ENCODE assay signal across 8 cellular contexts in genomic region chr18:47175283-47175894, GRCh38. TPM values are rescaled to one million over a fixed set of nuclear protein-coding genes. Genes with fewer than 3 reads are reported as not detected.
DNase-seq lines count a peak whose midpoint lies in the region; ATAC-seq, FAIRE-seq and TF ChIP-seq lines count a peak whose summit lies in the region.

No MANE protein-coding gene starts in this region.

- CTCF ChIA-PET in GM12878 (lab: Yijun Ruan, JAX) = interaction anchor here (1.8 kb wide), 1 partner anchor 10 kb away, joined by 4 read pairs; no protein-coding TSS in a partner anchor
- CTCF ChIA-PET in GM10248 (lab: Yijun Ruan, JAX) = interaction anchor here (1.0 to 1.6 kb wide), 2 partner anchors 25 to 30 kb away, joined by 3 to 7 read pairs; partner anchors contain the start of gene HDHD2

- H4K20me1 ChIP-seq in GM12878 (ENCODE audit: control insufficient read depth, insufficient read depth) = no peaks in the 10 kb centered on the region

- WGBS in GM12878 (ENCODE audit: insufficient coverage, insufficient replicate concordance, low lambda C conversion rate, missing lambda C conversion rate) = under 1% methylated on average over 24 of the region's 24 CpGs
- WGBS in lower leg skin, 2 donors = 2 to 4% methylated on average over 24 of the region's 24 CpGs

- no peak for TF ChIP-seq CTCF in GM12878 (IDR thresholded peaks at IDR 0.05 in 2 of 3, conservative IDR thresholded peaks at IDR 0.05 in 1 of 3; ENCODE audit: control insufficient read depth in 2 of 3, extremely low read depth in 1 of 3, insufficient read depth in 1 of 3, low read depth in 3 of 3, low read length in 3 of 3)
- TF ChIP-seq CTCF in lower leg skin (IDR thresholded peaks at IDR 0.05) = no peak
- no peak for TF ChIP-seq CTCF in GM10248 (IDR thresholded peaks at IDR 0.05; ENCODE audit: control extremely low read depth, extremely low read depth, low read depth, missing control alignments)

- peaks cover 9% of the 10 kb centered on the region; the same call in 1 of the 2 replicates for H3K4me1 ChIP-seq in GM12878 (ENCODE audit: control insufficient read depth, insufficient read depth, low read length)

- DNase-seq in DMS 273 (lab: John Stamatoyannopoulos, UW; ENCODE audit: unreplicated experiment) (peak; percentile 55), DMS 273 treated with DMSO at 0.1 percent for 48 hours (lab: John Stamatoyannopoulos, UW) (no peak), GM12878 (ENCODE audit: low read depth, low spot score) (no peak), lower leg skin (ENCODE audit: low spot score in 2 of 2) (no peak), GM10248 (ENCODE audit: extremely low spot score) (no peak), DMS153 (lab: John Stamatoyannopoulos, UW) (no peak)
- no peak for DNase-seq in NK-92 treated with Interleukin-12 subunit alpha and Interleukin-12 subunit beta, amount 100 ng/mL, for 24 hours (lab: John Stamatoyannopoulos, UW)

- SMC1A ChIA-PET in GM12878 (lab: Charles Lee; ENCODE audit: uncharacterized antibody, unreplicated experiment) = interaction anchor here (1.9 kb wide), 1 partner anchor 10 kb away, joined by 5 read pairs; no protein-coding TSS in a partner anchor

- H3K9ac ChIP-seq in GM12878 (ENCODE audit: control insufficient read depth, insufficient read depth, low read length) = peak overlapping the region; percentile 90

- peaks cover 36% of the 10 kb centered on the region for H3K79me2 ChIP-seq in GM12878 (ENCODE audit: control insufficient read depth, insufficient read depth, low read length)

- peak overlapping the region; percentile 45 for H3K27ac ChIP-seq in GM12878 (ENCODE audit: control insufficient read depth, insufficient read depth)

- peak; percentile 21 for ATAC-seq in HG03342 (IDR thresholded peaks at IDR 0.05; ENCODE audit: unreplicated experiment)
- ATAC-seq in GM12878 = peak; percentile 35

- POLR2A ChIA-PET in GM12878 (lab: Charles Lee) (interaction anchor here (0.7 kb wide), 2 partner anchors 25 to 361 kb away, joined by 3 read pairs; partner anchors contain the start of gene HDHD2), GM10248 (lab: Yijun Ruan, JAX) (no interaction called here)

- no TSS peak for BruUV-seq in GM12878 (replicated peaks; lab: Mats Ljungman, UMichigan)

- in situ Hi-C loops in GM12878 (cut with MboI) = no loop called here

- peak overlapping the region; percentile 60 for H2AFZ ChIP-seq in GM12878 (ENCODE audit: control insufficient read depth, low read depth, low read length)

- no peak for TF ChIP-seq RAD21 in GM12878 (IDR thresholded peaks at IDR 0.05; ENCODE audit: insufficient read depth, low read depth, low read length)

- no peaks in the 10 kb centered on the region for H3K9me3 ChIP-seq in GM12878 (replicated peaks; ENCODE audit: control insufficient read depth, insufficient read depth, low read length)

- H3K4me3 ChIP-seq in GM12878 (peak overlapping the region; percentile 93), lower leg skin (ENCODE audit: low read depth, poor library complexity, severe bottlenecking) (peak overlapping the region; percentile 83)

- H3K36me3 ChIP-seq in GM12878 (ENCODE audit: control insufficient read depth in 2 of 2, insufficient read depth in 2 of 2, low read length in 1 of 2) = no peaks in the 10 kb centered on the region

- no peaks in the 10 kb centered on the region for H3K27me3 ChIP-seq in GM12878 (replicated peaks in 1 of 2; ENCODE audit: control insufficient read depth in 2 of 2, insufficient read depth in 2 of 2, low read length in 1 of 2)

- RAD21 ChIA-PET in GM12878 (lab: Charles Lee; ENCODE audit: unreplicated experiment) = no interaction called here

- FAIRE-seq in GM12878 (lab: Jason Lieb, UNC) = no peak

- TF ChIP-seq POLR2A in GM12878 (IDR thresholded peaks at IDR 0.05; ENCODE audit: low read depth, low read length) (no peak), lower leg skin (IDR thresholded peaks at IDR 0.05) (no peak)

- no peak for TF ChIP-seq EP300 in GM12878 (IDR thresholded peaks at IDR 0.05; ENCODE audit: borderline replicate concordance in 1 of 2, control insufficient read depth in 1 of 2, low read depth in 2 of 2, low read length in 2 of 2)

- intact Hi-C loops in GM12878 (cut with micrococcal nuclease; ENCODE audit: unreplicated experiment) = no loop called here
- intact Hi-C loops in lower leg skin (cut with DNase I; ENCODE audit: low total_unique reads) = no loop called here

- H3K4me2 ChIP-seq in GM12878 (ENCODE audit: control insufficient read depth, insufficient read depth) = peak overlapping the region; percentile 51

TF ChIP-seq in GM12878, 131 proteins besides CTCF, POLR2A, EP300 and RAD21:
- TF ChIP-seq RUNX3 (IDR thresholded peaks at IDR 0.05; ENCODE audit: low read length) (no peak), YY1 (IDR thresholded peaks at IDR 0.05; ENCODE audit: low read depth, low read length) (0 out of 2 replicates have a peak, but pooled peaks have one; percentile 9), ZBTB33 (IDR thresholded peaks at IDR 0.05) (no peak), ZNF24 (IDR thresholded peaks at IDR 0.05) (peak; percentile 74; the same call in 1 of the 2 replicates)

RNA-seq across cellular contexts. Expression of gene IER3IP1, which starts 0.8 kb away (rescaled TPM):
- 11.1 and 12.6 TPM in 2 replicates for total RNA-seq in GM12878 (2013; cell fraction: nucleolus; rRNA removed)
- total RNA-seq in GM12878 (2014; rRNA removed) = 32.1 and 37.3 TPM in 2 replicates
- 16.3 and 18.1 TPM in 2 replicates for total RNA-seq in GM12878 (2014; rRNA removed; fragmentation: Illumina TruSeq; extraction: Trizol)
- total RNA-seq in GM12878 (2021) = 7.9 and 9.0 TPM in 2 replicates
- 4.4 TPM for polyA plus RNA-seq in GM12878 (2011; ENCODE audit: low read depth)
- 19.5 and 27.8 TPM in 2 replicates for polyA plus RNA-seq in GM12878 (2011; rRNA removed)
- 6.9 and 14.4 TPM in 2 replicates for polyA plus RNA-seq in GM12878 (2011; cell fraction: cytosol; rRNA removed)
- 6.2 TPM in 2 replicates for polyA plus RNA-seq in GM12878 (2011; cell fraction: nucleus; rRNA removed)
- polyA plus RNA-seq in GM12878 (2012) = 13.8 and 26.6 TPM in 2 replicates
- polyA plus RNA-seq in GM12878 (2014; fragmentation: Illumina TruSeq; extraction: Trizol) = 11.6 and 13.3 TPM in 2 replicates
- polyA plus RNA-seq in GM12878 (2014; fragmentation: Nextera tagmentation; extraction: Ambion mirVana) = 10 to 100 TPM; 30.8 to 40.9 TPM
- polyA plus RNA-seq in GM12878 (2014; rRNA removed) = 27.3 and 50.6 TPM in 2 replicates
- 10 to 100 TPM; 28.8 to 31.2 TPM for polyA plus RNA-seq in GM12878 (2016; fragmentation: Nextera tagmentation; extraction: Ambion mirVana)
- polyA minus RNA-seq in GM12878 (2011; rRNA and poly(A)+ RNA removed) = 4.5 and 5.6 TPM in 2 replicates
- polyA minus RNA-seq in GM12878 (2011; cell fraction: cytosol; rRNA and poly(A)+ RNA removed) = 2.3 and 3.4 TPM in 2 replicates
- polyA minus RNA-seq in GM12878 (2011; cell fraction: nucleus; rRNA and poly(A)+ RNA removed) = 3.5 and 6.0 TPM in 2 replicates
- total RNA-seq in lower leg skin = 10 to 100 TPM in 2 of 4 donors, 1 to 10 TPM in 2; 7.1 to 14.5 (median 11.2) TPM

RNA-seq across cellular contexts. Expression of gene HDHD2, which starts 25.1 kb away (rescaled TPM):
- total RNA-seq in GM12878 (2013; cell fraction: nucleolus; rRNA removed) = 45.1 and 45.6 TPM in 2 replicates
- 13.7 TPM in 2 replicates for total RNA-seq in GM12878 (2014; rRNA removed)
- total RNA-seq in GM12878 (2014; rRNA removed; fragmentation: Illumina TruSeq; extraction: Trizol) = 18.9 and 19.3 TPM in 2 replicates
- 21.0 and 23.5 TPM in 2 replicates for total RNA-seq in GM12878 (2021)
- 16.6 TPM for polyA plus RNA-seq in GM12878 (2011; ENCODE audit: low read depth)
- 16.1 and 25.4 TPM in 2 replicates for polyA plus RNA-seq in GM12878 (2011; rRNA removed)
- polyA plus RNA-seq in GM12878 (2011; cell fraction: cytosol; rRNA removed) = 10.3 and 10.5 TPM in 2 replicates
- polyA plus RNA-seq in GM12878 (2011; cell fraction: nucleus; rRNA removed) = 8.4 and 14.5 TPM in 2 replicates
- 14.3 and 18.2 TPM in 2 replicates for polyA plus RNA-seq in GM12878 (2012)
- 20.3 and 23.3 TPM in 2 replicates for polyA plus RNA-seq in GM12878 (2014; fragmentation: Illumina TruSeq; extraction: Trizol)
- polyA plus RNA-seq in GM12878 (2014; fragmentation: Nextera tagmentation; extraction: Ambion mirVana) = 10 to 100 TPM in 1 of 2 experiments, 1 to 10 TPM in 1; 4.6 to 14.9 TPM
- polyA plus RNA-seq in GM12878 (2014; rRNA removed) = 8.7 and 11.3 TPM in 2 replicates
- polyA plus RNA-seq in GM12878 (2016; fragmentation: Nextera tagmentation; extraction: Ambion mirVana) = 10 to 100 TPM; 23.0 to 29.1 TPM
- 7.9 and 11.1 TPM in 2 replicates for polyA minus RNA-seq in GM12878 (2011; rRNA and poly(A)+ RNA removed)
- polyA minus RNA-seq in GM12878 (2011; cell fraction: cytosol; rRNA and poly(A)+ RNA removed) = 7.6 and 9.8 TPM in 2 replicates
- polyA minus RNA-seq in GM12878 (2011; cell fraction: nucleus; rRNA and poly(A)+ RNA removed) = 8.1 and 10.2 TPM in 2 replicates
- total RNA-seq in lower leg skin = 10 to 100 TPM; 12.9 to 30.0 (median 15.9) TPM
